1 cellular context compared by ENCODE assay signal in the genomic region with DNA sequence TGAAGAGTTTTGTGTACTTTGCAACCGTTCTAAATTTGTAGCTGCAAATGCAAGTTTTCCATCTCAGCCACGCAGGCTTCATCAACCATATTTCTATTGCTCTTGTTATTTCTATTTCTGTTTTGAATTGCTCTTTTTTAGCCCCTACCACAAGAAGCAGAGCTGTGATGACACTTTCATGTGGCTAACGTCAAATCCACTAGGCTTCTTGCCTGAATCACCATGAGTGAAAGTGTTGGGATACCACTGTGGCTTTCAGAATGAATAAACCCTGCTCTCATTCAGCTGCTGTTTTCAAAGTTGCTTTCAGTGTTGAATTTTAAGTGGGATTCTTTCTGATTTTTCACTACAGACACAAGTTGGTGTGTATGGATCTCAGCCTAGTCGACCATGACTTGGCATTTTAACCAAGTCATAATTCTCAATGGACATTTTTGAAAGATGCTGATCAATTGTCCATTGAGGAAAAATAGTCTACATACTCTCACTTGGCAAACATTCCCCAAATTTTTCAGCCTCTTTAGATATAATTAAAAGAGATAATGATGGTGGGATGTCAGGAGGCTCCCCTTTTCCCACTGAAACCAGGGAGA.
TF ChIP-seq lines count a peak whose summit lies in the region.

No MANE protein-coding gene starts in this region.

TF ChIP-seq in GM12878, 131 proteins besides CTCF, POLR2A, EP300 and RAD21:
- TF ChIP-seq, protein P1, sequence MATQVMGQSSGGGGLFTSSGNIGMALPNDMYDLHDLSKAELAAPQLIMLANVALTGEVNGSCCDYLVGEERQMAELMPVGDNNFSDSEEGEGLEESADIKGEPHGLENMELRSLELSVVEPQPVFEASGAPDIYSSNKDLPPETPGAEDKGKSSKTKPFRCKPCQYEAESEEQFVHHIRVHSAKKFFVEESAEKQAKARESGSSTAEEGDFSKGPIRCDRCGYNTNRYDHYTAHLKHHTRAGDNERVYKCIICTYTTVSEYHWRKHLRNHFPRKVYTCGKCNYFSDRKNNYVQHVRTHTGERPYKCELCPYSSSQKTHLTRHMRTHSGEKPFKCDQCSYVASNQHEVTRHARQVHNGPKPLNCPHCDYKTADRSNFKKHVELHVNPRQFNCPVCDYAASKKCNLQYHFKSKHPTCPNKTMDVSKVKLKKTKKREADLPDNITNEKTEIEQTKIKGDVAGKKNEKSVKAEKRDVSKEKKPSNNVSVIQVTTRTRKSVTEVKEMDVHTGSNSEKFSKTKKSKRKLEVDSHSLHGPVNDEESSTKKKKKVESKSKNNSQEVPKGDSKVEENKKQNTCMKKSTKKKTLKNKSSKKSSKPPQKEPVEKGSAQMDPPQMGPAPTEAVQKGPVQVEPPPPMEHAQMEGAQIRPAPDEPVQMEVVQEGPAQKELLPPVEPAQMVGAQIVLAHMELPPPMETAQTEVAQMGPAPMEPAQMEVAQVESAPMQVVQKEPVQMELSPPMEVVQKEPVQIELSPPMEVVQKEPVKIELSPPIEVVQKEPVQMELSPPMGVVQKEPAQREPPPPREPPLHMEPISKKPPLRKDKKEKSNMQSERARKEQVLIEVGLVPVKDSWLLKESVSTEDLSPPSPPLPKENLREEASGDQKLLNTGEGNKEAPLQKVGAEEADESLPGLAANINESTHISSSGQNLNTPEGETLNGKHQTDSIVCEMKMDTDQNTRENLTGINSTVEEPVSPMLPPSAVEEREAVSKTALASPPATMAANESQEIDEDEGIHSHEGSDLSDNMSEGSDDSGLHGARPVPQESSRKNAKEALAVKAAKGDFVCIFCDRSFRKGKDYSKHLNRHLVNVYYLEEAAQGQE (IDR thresholded peaks at IDR 0.05; ENCODE audit: low read depth, low read length) = no peak
- peak; percentile 71 for TF ChIP-seq DPF2 (IDR thresholded peaks at IDR 0.05)
- no peak for TF ChIP-seq NR2F1 (conservative IDR thresholded peaks at IDR 0.05)
- TF ChIP-seq RUNX3 (IDR thresholded peaks at IDR 0.05; ENCODE audit: low read length) = peak; percentile 99
- TF ChIP-seq BHLHE40 (IDR thresholded peaks at IDR 0.05; ENCODE audit: borderline replicate concordance in 1 of 2, low read depth in 2 of 2, low read length in 1 of 2) = 0 out of 4 replicates have a peak, but pooled peaks of 1 of the 2 experiments have one; percentile 26
- no peak for TF ChIP-seq TBL1XR1 (IDR thresholded peaks at IDR 0.05; ENCODE audit: low read depth, low read length)
- no peak for TF ChIP-seq EZH2 (IDR thresholded peaks at IDR 0.05; ENCODE audit: borderline replicate concordance, control insufficient read depth, low read depth, low read length)
- peak; percentile 68; the same call in 1 of the 2 replicates for TF ChIP-seq BCL11A (IDR thresholded peaks at IDR 0.05; ENCODE audit: low read depth, low read length)
- no peak for TF ChIP-seq TCF3 (IDR thresholded peaks at IDR 0.05; ENCODE audit: borderline replicate concordance, insufficient read depth, low read depth, low read length)
- TF ChIP-seq IRF4 (IDR thresholded peaks at IDR 0.05; ENCODE audit: low read depth, low read length) = peak; percentile 75; the same call in 1 of the 2 replicates
- TF ChIP-seq PML (IDR thresholded peaks at IDR 0.05; ENCODE audit: low read length) = no peak
- TF ChIP-seq WRNIP1 (IDR thresholded peaks at IDR 0.05; ENCODE audit: borderline replicate concordance, low read depth, low read length) = no peak
- TF ChIP-seq, protein P2, sequence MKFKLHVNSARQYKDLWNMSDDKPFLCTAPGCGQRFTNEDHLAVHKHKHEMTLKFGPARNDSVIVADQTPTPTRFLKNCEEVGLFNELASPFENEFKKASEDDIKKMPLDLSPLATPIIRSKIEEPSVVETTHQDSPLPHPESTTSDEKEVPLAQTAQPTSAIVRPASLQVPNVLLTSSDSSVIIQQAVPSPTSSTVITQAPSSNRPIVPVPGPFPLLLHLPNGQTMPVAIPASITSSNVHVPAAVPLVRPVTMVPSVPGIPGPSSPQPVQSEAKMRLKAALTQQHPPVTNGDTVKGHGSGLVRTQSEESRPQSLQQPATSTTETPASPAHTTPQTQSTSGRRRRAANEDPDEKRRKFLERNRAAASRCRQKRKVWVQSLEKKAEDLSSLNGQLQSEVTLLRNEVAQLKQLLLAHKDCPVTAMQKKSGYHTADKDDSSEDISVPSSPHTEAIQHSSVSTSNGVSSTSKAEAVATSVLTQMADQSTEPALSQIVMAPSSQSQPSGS (IDR thresholded peaks at IDR 0.05; ENCODE audit: low read length) = peak; percentile 67
- TF ChIP-seq CREB1 (IDR thresholded peaks at IDR 0.05; ENCODE audit: low read depth) = peak; percentile 58; the same call in 1 of the 2 replicates
- no peak for TF ChIP-seq NFYA (IDR thresholded peaks at IDR 0.05; ENCODE audit: borderline replicate concordance, low read depth, low read length)
- TF ChIP-seq, protein P3, sequence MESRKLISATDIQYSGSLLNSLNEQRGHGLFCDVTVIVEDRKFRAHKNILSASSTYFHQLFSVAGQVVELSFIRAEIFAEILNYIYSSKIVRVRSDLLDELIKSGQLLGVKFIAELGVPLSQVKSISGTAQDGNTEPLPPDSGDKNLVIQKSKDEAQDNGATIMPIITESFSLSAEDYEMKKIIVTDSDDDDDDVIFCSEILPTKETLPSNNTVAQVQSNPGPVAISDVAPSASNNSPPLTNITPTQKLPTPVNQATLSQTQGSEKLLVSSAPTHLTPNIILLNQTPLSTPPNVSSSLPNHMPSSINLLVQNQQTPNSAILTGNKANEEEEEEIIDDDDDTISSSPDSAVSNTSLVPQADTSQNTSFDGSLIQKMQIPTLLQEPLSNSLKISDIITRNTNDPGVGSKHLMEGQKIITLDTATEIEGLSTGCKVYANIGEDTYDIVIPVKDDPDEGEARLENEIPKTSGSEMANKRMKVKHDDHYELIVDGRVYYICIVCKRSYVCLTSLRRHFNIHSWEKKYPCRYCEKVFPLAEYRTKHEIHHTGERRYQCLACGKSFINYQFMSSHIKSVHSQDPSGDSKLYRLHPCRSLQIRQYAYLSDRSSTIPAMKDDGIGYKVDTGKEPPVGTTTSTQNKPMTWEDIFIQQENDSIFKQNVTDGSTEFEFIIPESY (IDR thresholded peaks at IDR 0.05) = no peak
- 0 out of 2 replicates have a peak, but pooled peaks have one; percentile 18 for TF ChIP-seq BMI1 (IDR thresholded peaks at IDR 0.05; ENCODE audit: borderline replicate concordance)
- peak; percentile 77 for TF ChIP-seq CREM (IDR thresholded peaks at IDR 0.05; ENCODE audit: low read depth)
- TF ChIP-seq EED (IDR thresholded peaks at IDR 0.05; ENCODE audit: low read depth) = peak; percentile 66; the same call in 1 of the 2 replicates
- TF ChIP-seq MTA2 (IDR thresholded peaks at IDR 0.05; ENCODE audit: low read depth) = peak; percentile 50; the same call in 1 of the 2 replicates
- 0 out of 2 replicates have a peak, but pooled peaks have one; percentile 33 for TF ChIP-seq FOXM1 (IDR thresholded peaks at IDR 0.05; ENCODE audit: low read depth, low read length)
- TF ChIP-seq POU2F2 (IDR thresholded peaks at IDR 0.05; ENCODE audit: borderline replicate concordance, low read depth, low read length) = 0 out of 3 replicates have a peak, but pooled peaks have one; percentile 24
- peak; percentile 77 for TF ChIP-seq NFIC (IDR thresholded peaks at IDR 0.05; ENCODE audit: low read depth, low read length)
- TF ChIP-seq ZBED1 (IDR thresholded peaks at IDR 0.05; ENCODE audit: borderline replicate concordance) = peak; percentile 73; the same call in 1 of the 2 replicates
- TF ChIP-seq, protein P4, sequence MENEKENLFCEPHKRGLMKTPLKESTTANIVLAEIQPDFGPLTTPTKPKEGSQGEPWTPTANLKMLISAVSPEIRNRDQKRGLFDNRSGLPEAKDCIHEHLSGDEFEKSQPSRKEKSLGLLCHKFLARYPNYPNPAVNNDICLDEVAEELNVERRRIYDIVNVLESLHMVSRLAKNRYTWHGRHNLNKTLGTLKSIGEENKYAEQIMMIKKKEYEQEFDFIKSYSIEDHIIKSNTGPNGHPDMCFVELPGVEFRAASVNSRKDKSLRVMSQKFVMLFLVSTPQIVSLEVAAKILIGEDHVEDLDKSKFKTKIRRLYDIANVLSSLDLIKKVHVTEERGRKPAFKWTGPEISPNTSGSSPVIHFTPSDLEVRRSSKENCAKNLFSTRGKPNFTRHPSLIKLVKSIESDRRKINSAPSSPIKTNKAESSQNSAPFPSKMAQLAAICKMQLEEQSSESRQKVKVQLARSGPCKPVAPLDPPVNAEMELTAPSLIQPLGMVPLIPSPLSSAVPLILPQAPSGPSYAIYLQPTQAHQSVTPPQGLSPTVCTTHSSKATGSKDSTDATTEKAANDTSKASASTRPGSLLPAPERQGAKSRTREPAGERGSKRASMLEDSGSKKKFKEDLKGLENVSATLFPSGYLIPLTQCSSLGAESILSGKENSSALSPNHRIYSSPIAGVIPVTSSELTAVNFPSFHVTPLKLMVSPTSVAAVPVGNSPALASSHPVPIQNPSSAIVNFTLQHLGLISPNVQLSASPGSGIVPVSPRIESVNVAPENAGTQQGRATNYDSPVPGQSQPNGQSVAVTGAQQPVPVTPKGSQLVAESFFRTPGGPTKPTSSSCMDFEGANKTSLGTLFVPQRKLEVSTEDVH (IDR thresholded peaks at IDR 0.05; ENCODE audit: low read depth, partially characterized antibody) = no peak
- no peak for TF ChIP-seq HDAC2 (IDR thresholded peaks at IDR 0.05)
- TF ChIP-seq POLR2AphosphoS5 (IDR thresholded peaks at IDR 0.05; ENCODE audit: low read length) = no peak
- no peak for TF ChIP-seq SUZ12 (IDR thresholded peaks at IDR 0.05; ENCODE audit: unreplicated experiment)
- 0 out of 4 replicates have a peak, but pooled peaks of 1 of the 2 experiments have one; percentile 18 for TF ChIP-seq ETV6 (conservative IDR thresholded peaks at IDR 0.05 in 1 of 2, IDR thresholded peaks at IDR 0.05 in 1 of 2; ENCODE audit: borderline replicate concordance in 1 of 2, low read depth in 1 of 2)
- TF ChIP-seq, protein P5, sequence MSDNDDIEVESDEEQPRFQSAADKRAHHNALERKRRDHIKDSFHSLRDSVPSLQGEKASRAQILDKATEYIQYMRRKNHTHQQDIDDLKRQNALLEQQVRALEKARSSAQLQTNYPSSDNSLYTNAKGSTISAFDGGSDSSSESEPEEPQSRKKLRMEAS (IDR thresholded peaks at IDR 0.05; ENCODE audit: low read depth, low read length) = no peak
- peak; percentile 59 to 79 for TF ChIP-seq IKZF2 (IDR thresholded peaks at IDR 0.05)
- no peak for TF ChIP-seq SIN3A (IDR thresholded peaks at IDR 0.05; ENCODE audit: low read depth, low read length)
- no peak for TF ChIP-seq NFXL1 (IDR thresholded peaks at IDR 0.05; ENCODE audit: borderline replicate concordance)
- peak; percentile 57 for TF ChIP-seq IKZF1 (conservative IDR thresholded peaks at IDR 0.05)
- peak; percentile 89 for TF ChIP-seq TCF7 (IDR thresholded peaks at IDR 0.05; ENCODE audit: borderline replicate concordance)
- TF ChIP-seq JUNB (IDR thresholded peaks at IDR 0.05) = peak; percentile 81
- 0 out of 2 replicates have a peak, but pooled peaks have one; percentile 43 for TF ChIP-seq MEF2A (IDR thresholded peaks at IDR 0.05; ENCODE audit: insufficient read depth, low read depth, low read length)
- TF ChIP-seq CBFB (IDR thresholded peaks at IDR 0.05; ENCODE audit: low read depth) = peak; percentile 78
- peak; percentile 63; the same call in 1 of the 2 replicates for TF ChIP-seq TCF12 (IDR thresholded peaks at IDR 0.05; ENCODE audit: low read depth, low read length)
- peak; percentile 66; the same call in 1 of the 2 replicates for TF ChIP-seq PAX5 (IDR thresholded peaks at IDR 0.05; ENCODE audit: borderline replicate concordance, low read depth, low read length)
- no peak for TF ChIP-seq STAT1 (conservative IDR thresholded peaks at IDR 0.05)
- TF ChIP-seq MTA3 (IDR thresholded peaks at IDR 0.05; ENCODE audit: borderline replicate concordance, low read length) = peak; percentile 53; the same call in 1 of the 2 replicates
- TF ChIP-seq, protein P6, sequence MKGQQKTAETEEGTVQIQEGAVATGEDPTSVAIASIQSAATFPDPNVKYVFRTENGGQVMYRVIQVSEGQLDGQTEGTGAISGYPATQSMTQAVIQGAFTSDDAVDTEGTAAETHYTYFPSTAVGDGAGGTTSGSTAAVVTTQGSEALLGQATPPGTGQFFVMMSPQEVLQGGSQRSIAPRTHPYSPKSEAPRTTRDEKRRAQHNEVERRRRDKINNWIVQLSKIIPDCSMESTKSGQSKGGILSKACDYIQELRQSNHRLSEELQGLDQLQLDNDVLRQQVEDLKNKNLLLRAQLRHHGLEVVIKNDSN (IDR thresholded peaks at IDR 0.05; ENCODE audit: borderline replicate concordance, extremely low read length, insufficient read depth, low read depth, low read length) = no peak
- no peak for TF ChIP-seq SMAD5 (IDR thresholded peaks at IDR 0.05; ENCODE audit: low read depth)
- no peak for TF ChIP-seq NBN (IDR thresholded peaks at IDR 0.05)
